1 cellular context compared by ENCODE assay signal in the genomic region with DNA sequence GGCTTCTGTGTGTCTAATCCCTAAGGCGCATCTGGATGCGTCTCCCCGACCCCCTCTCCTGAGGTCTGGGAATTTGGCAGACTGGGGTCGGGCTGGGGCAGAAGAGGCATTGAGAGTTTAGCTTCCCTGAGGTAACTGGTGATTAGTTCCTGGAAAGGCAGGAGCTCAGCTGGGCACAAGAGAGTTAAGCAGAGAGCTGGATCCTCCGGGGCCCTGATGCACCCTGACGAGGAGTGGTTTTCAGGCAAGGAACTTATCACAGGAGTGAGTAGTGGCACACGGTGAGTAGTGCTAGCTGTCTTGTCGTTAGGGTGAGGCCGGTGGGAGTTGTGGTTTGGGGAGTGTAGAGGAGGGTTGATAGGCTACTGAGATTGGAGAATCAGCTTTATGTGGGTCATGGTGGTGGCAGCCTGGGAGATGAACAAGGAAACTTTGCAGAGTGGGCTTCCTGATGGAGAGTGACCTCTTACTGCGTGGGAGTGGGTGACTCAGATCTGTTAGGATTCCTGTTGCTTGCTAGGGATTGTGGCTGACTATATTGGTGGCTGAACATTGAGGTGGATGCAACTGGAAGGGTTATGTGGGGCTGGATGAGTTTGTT.
A peak's percentile ranks its signal among the peaks of the same experiment; 100 is the strongest.
TF ChIP-seq lines count a peak whose summit lies in the region.

No MANE protein-coding gene starts in this region.

TF ChIP-seq in IMR-90, 13 proteins besides CTCF, POLR2A, EP300 and RAD21:
- TF ChIP-seq BHLHE40 (IDR thresholded peaks at IDR 0.05; ENCODE audit: low read depth, low read length) = peak; percentile 35; the same call in 1 of the 2 replicates
- no peak for TF ChIP-seq MAFK (IDR thresholded peaks at IDR 0.05; ENCODE audit: low read depth, low read length)
- no peak for TF ChIP-seq CHD1 (IDR thresholded peaks at IDR 0.05; ENCODE audit: low read depth, low read length)
- TF ChIP-seq SMC3 (IDR thresholded peaks at IDR 0.05; ENCODE audit: low read depth, low read length) = no peak
- TF ChIP-seq FOS (IDR thresholded peaks at IDR 0.05; ENCODE audit: low read depth, low read length) = peak; percentile 63; the same call in 1 of the 2 replicates
- TF ChIP-seq, protein P1, sequence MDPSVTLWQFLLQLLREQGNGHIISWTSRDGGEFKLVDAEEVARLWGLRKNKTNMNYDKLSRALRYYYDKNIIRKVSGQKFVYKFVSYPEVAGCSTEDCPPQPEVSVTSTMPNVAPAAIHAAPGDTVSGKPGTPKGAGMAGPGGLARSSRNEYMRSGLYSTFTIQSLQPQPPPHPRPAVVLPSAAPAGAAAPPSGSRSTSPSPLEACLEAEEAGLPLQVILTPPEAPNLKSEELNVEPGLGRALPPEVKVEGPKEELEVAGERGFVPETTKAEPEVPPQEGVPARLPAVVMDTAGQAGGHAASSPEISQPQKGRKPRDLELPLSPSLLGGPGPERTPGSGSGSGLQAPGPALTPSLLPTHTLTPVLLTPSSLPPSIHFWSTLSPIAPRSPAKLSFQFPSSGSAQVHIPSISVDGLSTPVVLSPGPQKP (IDR thresholded peaks at IDR 0.05; ENCODE audit: borderline replicate concordance, low read depth, low read length) = no peak
- TF ChIP-seq RFX5 (IDR thresholded peaks at IDR 0.05; ENCODE audit: low read depth, low read length) = no peak
- TF ChIP-seq, protein P2, sequence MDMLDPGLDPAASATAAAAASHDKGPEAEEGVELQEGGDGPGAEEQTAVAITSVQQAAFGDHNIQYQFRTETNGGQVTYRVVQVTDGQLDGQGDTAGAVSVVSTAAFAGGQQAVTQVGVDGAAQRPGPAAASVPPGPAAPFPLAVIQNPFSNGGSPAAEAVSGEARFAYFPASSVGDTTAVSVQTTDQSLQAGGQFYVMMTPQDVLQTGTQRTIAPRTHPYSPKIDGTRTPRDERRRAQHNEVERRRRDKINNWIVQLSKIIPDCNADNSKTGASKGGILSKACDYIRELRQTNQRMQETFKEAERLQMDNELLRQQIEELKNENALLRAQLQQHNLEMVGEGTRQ (IDR thresholded peaks at IDR 0.05; ENCODE audit: low read depth, low read length) = no peak
- TF ChIP-seq MXI1 (IDR thresholded peaks at IDR 0.05; ENCODE audit: borderline replicate concordance, low read depth, low read length) = peak; percentile 53; the same call in 1 of the 2 replicates
- no peak for TF ChIP-seq RCOR1 (IDR thresholded peaks at IDR 0.05; ENCODE audit: insufficient replicate concordance, low read length)
- no peak for TF ChIP-seq CEBPB (IDR thresholded peaks at IDR 0.05; ENCODE audit: low read depth, low read length)
TF ChIP-seq in IMR-90: peak in this region for 3.
